ENCODE assay signal across 16 cellular contexts in genomic region chr19:40154121-40154680, GRCh38.
"Had no signal": no experiment of that assay in that cellular context is flagged by ENCODE, and none has a peak within 500 bp of the region (broad histone marks: within the 10 kb centered on the region; RNA-seq: fewer than 3 reads in every experiment).

No MANE protein-coding gene starts in this region.

- H3K36me3 ChIP-seq: ovary, right atrium auricular region, tibial artery had no signal

- H3K4me1 ChIP-seq: foreskin keratinocyte, right atrium auricular region, tibial artery had no signal

- H3K36me3 Mint-ChIP-seq: immature natural killer cell; naive thymus-derived CD4-positive, alpha-beta T cell had no signal

- H3K27ac Mint-ChIP-seq: endodermal cell; naive thymus-derived CD4-positive, alpha-beta T cell had no signal

- H3K27me3 ChIP-seq: foreskin keratinocyte, ovary, right atrium auricular region had no signal

- H3K9me3 ChIP-seq: ovary, right atrium auricular region, tibial artery had no signal

- ATAC-seq: foreskin keratinocyte; left cardiac atrium; left ventricle myocardium superior; naive thymus-derived CD4-positive, alpha-beta T cell; stimulated activated naive CD8-positive, alpha-beta T cell treated with anti-CD3 and anti-CD28 coated beads, Interleukin-15, Interleukin-2, amounts not matched to agents 100 U/mL and 50 U/mL, for 24 hours had no signal

- H3K27me3 Mint-ChIP-seq: naive thymus-derived CD4-positive, alpha-beta T cell had no signal

- H3K9me3 Mint-ChIP-seq: naive thymus-derived CD4-positive, alpha-beta T cell had no signal

- H3K4me3 Mint-ChIP-seq: endodermal cell; naive thymus-derived CD4-positive, alpha-beta T cell had no signal

- H3K4me1 Mint-ChIP-seq: endodermal cell had no signal

- H3K27ac ChIP-seq: coronary artery, foreskin keratinocyte, ovary, right atrium auricular region, tibial artery had no signal

- H3K4me3 ChIP-seq: coronary artery, ovary, right atrium auricular region, tibial artery had no signal

- DNase-seq: effector CD4-positive, alpha-beta T cell; endodermal cell; erythroblast; foreskin keratinocyte; immature natural killer cell; left cardiac atrium; left ventricle myocardium superior; mesendoderm; naive thymus-derived CD4-positive, alpha-beta T cell; ovary; small intestine; stimulated activated CD4-positive, alpha-beta T cell treated with anti-CD3 and anti-CD28 coated beads, Interleukin-12 subunit alpha, Interleukin-12 subunit beta, amount 100 ng/mL, for 4 hours; stimulated activated naive CD8-positive, alpha-beta T cell treated with anti-CD3 and anti-CD28 coated beads, Interleukin-15, Interleukin-2, amounts not matched to agents 100 U/mL and 50 U/mL, for 24 hours had no signal
